In the genomic region with DNA sequence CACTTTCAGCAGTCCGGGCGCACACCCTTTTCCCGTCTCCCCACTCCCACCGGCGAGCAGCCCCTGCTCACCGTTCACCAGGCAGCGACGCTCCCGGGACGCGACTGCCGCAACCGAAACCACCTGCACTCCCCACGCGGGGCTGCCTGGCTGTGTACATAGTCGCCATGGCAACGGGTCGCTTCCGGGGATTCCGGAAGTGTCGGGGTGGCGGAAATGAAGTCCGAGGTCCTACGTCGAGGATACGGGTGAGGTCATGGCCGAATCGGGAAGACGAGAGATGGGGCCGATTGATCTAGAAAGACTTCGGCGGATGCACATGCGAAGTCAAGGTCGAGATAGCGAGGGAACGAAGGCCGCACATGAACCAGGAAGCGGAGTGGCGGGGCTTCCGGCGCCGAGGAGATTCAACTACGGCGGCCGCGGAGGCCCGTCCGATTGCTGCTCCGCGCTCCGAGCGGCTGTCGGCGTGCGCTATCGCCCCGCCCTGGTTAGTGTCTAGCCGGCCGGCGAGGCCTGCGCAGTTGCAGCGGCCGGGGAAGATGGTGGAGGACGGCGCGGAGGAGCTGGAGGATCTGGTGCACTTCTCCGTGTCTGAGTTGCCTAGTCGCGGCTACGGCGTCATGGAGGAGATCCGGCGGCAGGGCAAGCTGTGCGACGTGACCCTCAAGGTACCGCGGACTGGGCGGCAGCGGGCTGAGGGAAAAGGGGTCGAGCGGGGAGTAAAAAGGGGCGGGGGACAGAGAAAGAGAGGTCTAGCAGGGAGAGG, we compare ENCODE assay signal across 1 cellular context.
TF ChIP-seq lines count a peak whose summit lies in the region.

A gene with protein sequence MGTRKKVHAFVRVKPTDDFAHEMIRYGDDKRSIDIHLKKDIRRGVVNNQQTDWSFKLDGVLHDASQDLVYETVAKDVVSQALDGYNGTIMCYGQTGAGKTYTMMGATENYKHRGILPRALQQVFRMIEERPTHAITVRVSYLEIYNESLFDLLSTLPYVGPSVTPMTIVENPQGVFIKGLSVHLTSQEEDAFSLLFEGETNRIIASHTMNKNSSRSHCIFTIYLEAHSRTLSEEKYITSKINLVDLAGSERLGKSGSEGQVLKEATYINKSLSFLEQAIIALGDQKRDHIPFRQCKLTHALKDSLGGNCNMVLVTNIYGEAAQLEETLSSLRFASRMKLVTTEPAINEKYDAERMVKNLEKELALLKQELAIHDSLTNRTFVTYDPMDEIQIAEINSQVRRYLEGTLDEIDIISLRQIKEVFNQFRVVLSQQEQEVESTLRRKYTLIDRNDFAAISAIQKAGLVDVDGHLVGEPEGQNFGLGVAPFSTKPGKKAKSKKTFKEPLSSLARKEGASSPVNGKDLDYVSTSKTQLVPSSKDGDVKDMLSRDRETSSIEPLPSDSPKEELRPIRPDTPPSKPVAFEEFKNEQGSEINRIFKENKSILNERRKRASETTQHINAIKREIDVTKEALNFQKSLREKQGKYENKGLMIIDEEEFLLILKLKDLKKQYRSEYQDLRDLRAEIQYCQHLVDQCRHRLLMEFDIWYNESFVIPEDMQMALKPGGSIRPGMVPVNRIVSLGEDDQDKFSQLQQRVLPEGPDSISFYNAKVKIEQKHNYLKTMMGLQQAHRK (minus strand): TSS at position 376 of the 769 bp plus-strand sequence. CDS start 5,425 bp downstream, outside the sequence.
A gene (plus strand): TSS at position 521 of the 769 bp plus-strand sequence. CDS start 22 bp downstream, at position 543.

TF ChIP-seq in HepG2, 621 proteins besides CTCF, POLR2A, EP300 and RAD21 (continued from another document and continues in another):
- TF ChIP-seq HOXA3 (CRISPR knock-in tag; IDR thresholded peaks at IDR 0.05) (peak; percentile 96), POLR2G (IDR thresholded peaks at IDR 0.05; ENCODE audit: low read depth, low read length) (peak; percentile 74), ZNF431 (CRISPR knock-in tag; IDR thresholded peaks at IDR 0.05; ENCODE audit: borderline replicate concordance, low read depth) (no peak; the same call in 1 of the 2 replicates), ATM (IDR thresholded peaks at IDR 0.05; ENCODE audit: borderline replicate concordance) (no peak), HNRNPL (IDR thresholded peaks at IDR 0.05; ENCODE audit: low read depth, low read length) (peak; percentile 59; the same call in 1 of the 2 replicates), PLRG1 (conservative IDR thresholded peaks at IDR 0.05) (no peak), PCBP1 (IDR thresholded peaks at IDR 0.05; ENCODE audit: borderline replicate concordance, low read depth, low read length) (no peak), ZSCAN30 (CRISPR knock-in tag; IDR thresholded peaks at IDR 0.05) (0 out of 2 replicates have a peak, but pooled peaks have one; percentile 39), ZNF121 (CRISPR knock-in tag; IDR thresholded peaks at IDR 0.05) (0 out of 2 replicates have a peak, but pooled peaks have one; percentile 33), SAP130 (CRISPR knock-in tag; IDR thresholded peaks at IDR 0.05; ENCODE audit: low read depth) (peak; percentile 100), ZNF234 (CRISPR knock-in tag; conservative IDR thresholded peaks at IDR 0.05) (peak; percentile 95), REL (CRISPR knock-in tag; conservative IDR thresholded peaks at IDR 0.05) (peak; percentile 86), GFI1 (CRISPR knock-in tag; IDR thresholded peaks at IDR 0.05; ENCODE audit: borderline replicate concordance) (peak; percentile 68; the same call in 1 of the 2 replicates), HOXA9 (CRISPR knock-in tag; IDR thresholded peaks at IDR 0.05; ENCODE audit: borderline replicate concordance) (peak; percentile 90; the same call in 1 of the 2 replicates), NR2F1 (CRISPR knock-in tag; IDR thresholded peaks at IDR 0.05) (no peak; a peak in 1 of 4 replicates), MEF2D (CRISPR knock-in tag; IDR thresholded peaks at IDR 0.05) (peak; percentile 60; the same call in 1 of the 2 replicates), ZNF703 (CRISPR knock-in tag; IDR thresholded peaks at IDR 0.05; ENCODE audit: borderline replicate concordance) (peak; percentile 81; the same call in 1 of the 2 replicates), PPARG (CRISPR knock-in tag; conservative IDR thresholded peaks at IDR 0.05) (peak; percentile 68; the same call in 1 of the 2 replicates), ZFP36L2 (CRISPR knock-in tag; IDR thresholded peaks at IDR 0.05) (no peak), RXRB (CRISPR knock-in tag; IDR thresholded peaks at IDR 0.05; ENCODE audit: borderline replicate concordance) (peak; percentile 86), NR2F6 (IDR thresholded peaks at IDR 0.05) (no peak), NR2F6 (CRISPR knock-in tag; IDR thresholded peaks at IDR 0.05) (peak; percentile 8; the same call in 1 of the 2 replicates), ZBTB7B (CRISPR knock-in tag; IDR thresholded peaks at IDR 0.05) (peak; percentile 70), HIVEP1 (CRISPR knock-in tag; IDR thresholded peaks at IDR 0.05) (peak; percentile 100), ZMYM4 (CRISPR knock-in tag; IDR thresholded peaks at IDR 0.05) (peak; percentile 89), RNF2 (conservative IDR thresholded peaks at IDR 0.05; ENCODE audit: low read depth) (peak; percentile 87), RBFOX2 (IDR thresholded peaks at IDR 0.05; ENCODE audit: low read depth, low read length) (peak; percentile 86)
- TF ChIP-seq, protein P1, sequence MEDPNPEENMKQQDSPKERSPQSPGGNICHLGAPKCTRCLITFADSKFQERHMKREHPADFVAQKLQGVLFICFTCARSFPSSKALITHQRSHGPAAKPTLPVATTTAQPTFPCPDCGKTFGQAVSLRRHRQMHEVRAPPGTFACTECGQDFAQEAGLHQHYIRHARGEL (CRISPR knock-in tag; IDR thresholded peaks at IDR 0.05) = no peak
- TF ChIP-seq, protein P2, sequence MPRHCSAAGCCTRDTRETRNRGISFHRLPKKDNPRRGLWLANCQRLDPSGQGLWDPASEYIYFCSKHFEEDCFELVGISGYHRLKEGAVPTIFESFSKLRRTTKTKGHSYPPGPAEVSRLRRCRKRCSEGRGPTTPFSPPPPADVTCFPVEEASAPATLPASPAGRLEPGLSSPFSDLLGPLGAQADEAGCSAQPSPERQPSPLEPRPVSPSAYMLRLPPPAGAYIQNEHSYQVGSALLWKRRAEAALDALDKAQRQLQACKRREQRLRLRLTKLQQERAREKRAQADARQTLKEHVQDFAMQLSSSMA (CRISPR knock-in tag; IDR thresholded peaks at IDR 0.05) = no peak
- TF ChIP-seq, protein P3, sequence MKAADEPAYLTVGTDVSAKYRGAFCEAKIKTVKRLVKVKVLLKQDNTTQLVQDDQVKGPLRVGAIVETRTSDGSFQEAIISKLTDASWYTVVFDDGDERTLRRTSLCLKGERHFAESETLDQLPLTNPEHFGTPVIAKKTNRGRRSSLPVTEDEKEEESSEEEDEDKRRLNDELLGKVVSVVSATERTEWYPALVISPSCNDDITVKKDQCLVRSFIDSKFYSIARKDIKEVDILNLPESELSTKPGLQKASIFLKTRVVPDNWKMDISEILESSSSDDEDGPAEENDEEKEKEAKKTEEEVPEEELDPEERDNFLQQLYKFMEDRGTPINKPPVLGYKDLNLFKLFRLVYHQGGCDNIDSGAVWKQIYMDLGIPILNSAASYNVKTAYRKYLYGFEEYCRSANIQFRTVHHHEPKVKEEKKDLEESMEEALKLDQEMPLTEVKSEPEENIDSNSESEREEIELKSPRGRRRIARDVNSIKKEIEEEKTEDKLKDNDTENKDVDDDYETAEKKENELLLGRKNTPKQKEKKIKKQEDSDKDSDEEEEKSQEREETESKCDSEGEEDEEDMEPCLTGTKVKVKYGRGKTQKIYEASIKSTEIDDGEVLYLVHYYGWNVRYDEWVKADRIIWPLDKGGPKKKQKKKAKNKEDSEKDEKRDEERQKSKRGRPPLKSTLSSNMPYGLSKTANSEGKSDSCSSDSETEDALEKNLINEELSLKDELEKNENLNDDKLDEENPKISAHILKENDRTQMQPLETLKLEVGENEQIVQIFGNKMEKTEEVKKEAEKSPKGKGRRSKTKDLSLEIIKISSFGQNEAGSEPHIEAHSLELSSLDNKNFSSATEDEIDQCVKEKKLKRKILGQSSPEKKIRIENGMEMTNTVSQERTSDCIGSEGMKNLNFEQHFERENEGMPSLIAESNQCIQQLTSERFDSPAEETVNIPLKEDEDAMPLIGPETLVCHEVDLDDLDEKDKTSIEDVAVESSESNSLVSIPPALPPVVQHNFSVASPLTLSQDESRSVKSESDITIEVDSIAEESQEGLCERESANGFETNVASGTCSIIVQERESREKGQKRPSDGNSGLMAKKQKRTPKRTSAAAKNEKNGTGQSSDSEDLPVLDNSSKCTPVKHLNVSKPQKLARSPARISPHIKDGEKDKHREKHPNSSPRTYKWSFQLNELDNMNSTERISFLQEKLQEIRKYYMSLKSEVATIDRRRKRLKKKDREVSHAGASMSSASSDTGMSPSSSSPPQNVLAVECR (CRISPR knock-in tag; IDR thresholded peaks at IDR 0.05; ENCODE audit: borderline replicate concordance) = peak; percentile 100
- TF ChIP-seq, protein P4, sequence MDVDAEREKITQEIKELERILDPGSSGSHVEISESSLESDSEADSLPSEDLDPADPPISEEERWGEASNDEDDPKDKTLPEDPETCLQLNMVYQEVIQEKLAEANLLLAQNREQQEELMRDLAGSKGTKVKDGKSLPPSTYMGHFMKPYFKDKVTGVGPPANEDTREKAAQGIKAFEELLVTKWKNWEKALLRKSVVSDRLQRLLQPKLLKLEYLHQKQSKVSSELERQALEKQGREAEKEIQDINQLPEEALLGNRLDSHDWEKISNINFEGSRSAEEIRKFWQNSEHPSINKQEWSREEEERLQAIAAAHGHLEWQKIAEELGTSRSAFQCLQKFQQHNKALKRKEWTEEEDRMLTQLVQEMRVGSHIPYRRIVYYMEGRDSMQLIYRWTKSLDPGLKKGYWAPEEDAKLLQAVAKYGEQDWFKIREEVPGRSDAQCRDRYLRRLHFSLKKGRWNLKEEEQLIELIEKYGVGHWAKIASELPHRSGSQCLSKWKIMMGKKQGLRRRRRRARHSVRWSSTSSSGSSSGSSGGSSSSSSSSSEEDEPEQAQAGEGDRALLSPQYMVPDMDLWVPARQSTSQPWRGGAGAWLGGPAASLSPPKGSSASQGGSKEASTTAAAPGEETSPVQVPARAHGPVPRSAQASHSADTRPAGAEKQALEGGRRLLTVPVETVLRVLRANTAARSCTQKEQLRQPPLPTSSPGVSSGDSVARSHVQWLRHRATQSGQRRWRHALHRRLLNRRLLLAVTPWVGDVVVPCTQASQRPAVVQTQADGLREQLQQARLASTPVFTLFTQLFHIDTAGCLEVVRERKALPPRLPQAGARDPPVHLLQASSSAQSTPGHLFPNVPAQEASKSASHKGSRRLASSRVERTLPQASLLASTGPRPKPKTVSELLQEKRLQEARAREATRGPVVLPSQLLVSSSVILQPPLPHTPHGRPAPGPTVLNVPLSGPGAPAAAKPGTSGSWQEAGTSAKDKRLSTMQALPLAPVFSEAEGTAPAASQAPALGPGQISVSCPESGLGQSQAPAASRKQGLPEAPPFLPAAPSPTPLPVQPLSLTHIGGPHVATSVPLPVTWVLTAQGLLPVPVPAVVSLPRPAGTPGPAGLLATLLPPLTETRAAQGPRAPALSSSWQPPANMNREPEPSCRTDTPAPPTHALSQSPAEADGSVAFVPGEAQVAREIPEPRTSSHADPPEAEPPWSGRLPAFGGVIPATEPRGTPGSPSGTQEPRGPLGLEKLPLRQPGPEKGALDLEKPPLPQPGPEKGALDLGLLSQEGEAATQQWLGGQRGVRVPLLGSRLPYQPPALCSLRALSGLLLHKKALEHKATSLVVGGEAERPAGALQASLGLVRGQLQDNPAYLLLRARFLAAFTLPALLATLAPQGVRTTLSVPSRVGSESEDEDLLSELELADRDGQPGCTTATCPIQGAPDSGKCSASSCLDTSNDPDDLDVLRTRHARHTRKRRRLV (CRISPR knock-in tag; IDR thresholded peaks at IDR 0.05) = no peak; the same call in 1 of the 2 replicates
- TF ChIP-seq, protein P5, sequence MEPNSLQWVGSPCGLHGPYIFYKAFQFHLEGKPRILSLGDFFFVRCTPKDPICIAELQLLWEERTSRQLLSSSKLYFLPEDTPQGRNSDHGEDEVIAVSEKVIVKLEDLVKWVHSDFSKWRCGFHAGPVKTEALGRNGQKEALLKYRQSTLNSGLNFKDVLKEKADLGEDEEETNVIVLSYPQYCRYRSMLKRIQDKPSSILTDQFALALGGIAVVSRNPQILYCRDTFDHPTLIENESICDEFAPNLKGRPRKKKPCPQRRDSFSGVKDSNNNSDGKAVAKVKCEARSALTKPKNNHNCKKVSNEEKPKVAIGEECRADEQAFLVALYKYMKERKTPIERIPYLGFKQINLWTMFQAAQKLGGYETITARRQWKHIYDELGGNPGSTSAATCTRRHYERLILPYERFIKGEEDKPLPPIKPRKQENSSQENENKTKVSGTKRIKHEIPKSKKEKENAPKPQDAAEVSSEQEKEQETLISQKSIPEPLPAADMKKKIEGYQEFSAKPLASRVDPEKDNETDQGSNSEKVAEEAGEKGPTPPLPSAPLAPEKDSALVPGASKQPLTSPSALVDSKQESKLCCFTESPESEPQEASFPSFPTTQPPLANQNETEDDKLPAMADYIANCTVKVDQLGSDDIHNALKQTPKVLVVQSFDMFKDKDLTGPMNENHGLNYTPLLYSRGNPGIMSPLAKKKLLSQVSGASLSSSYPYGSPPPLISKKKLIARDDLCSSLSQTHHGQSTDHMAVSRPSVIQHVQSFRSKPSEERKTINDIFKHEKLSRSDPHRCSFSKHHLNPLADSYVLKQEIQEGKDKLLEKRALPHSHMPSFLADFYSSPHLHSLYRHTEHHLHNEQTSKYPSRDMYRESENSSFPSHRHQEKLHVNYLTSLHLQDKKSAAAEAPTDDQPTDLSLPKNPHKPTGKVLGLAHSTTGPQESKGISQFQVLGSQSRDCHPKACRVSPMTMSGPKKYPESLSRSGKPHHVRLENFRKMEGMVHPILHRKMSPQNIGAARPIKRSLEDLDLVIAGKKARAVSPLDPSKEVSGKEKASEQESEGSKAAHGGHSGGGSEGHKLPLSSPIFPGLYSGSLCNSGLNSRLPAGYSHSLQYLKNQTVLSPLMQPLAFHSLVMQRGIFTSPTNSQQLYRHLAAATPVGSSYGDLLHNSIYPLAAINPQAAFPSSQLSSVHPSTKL (CRISPR knock-in tag; IDR thresholded peaks at IDR 0.05) = peak; percentile 61
- TF ChIP-seq, protein P6, sequence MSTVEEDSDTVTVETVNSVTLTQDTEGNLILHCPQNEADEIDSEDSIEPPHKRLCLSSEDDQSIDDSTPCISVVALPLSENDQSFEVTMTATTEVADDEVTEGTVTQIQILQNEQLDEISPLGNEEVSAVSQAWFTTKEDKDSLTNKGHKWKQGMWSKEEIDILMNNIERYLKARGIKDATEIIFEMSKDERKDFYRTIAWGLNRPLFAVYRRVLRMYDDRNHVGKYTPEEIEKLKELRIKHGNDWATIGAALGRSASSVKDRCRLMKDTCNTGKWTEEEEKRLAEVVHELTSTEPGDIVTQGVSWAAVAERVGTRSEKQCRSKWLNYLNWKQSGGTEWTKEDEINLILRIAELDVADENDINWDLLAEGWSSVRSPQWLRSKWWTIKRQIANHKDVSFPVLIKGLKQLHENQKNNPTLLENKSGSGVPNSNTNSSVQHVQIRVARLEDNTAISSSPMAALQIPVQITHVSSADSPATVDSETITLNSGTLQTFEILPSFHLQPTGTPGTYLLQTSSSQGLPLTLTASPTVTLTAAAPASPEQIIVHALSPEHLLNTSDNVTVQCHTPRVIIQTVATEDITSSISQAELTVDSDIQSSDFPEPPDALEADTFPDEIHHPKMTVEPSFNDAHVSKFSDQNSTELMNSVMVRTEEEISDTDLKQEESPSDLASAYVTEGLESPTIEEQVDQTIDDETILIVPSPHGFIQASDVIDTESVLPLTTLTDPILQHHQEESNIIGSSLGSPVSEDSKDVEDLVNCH (CRISPR knock-in tag; IDR thresholded peaks at IDR 0.05) = no peak
- TF ChIP-seq, protein P7, sequence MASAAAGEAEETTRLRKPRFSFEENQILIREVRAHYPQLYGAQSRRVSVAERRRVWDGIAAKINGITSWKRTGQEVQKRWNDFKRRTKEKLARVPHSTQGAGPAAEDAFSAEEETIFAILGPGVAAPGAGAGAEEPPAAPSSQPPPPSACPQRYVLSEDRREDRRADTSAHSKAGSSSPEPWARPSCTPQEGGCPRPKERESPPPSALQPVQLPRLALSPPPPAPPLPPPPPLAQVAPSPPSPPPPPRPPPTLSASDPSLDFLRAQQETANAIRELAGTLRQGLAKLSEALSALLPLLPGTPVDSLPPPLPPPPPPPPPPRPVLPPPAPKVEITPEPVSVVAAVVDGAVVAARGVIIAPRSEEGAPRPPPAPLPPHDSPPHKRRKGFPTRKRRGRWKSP (CRISPR knock-in tag; IDR thresholded peaks at IDR 0.05) = peak; percentile 86; the same call in 1 of the 2 replicates
